ENCODE assay signal across 19 cellular contexts in genomic region chr1:180814258-180814657, GRCh38.
DNase-seq lines count a peak whose midpoint lies in the region; ATAC-seq, FAIRE-seq and TF ChIP-seq lines count a peak whose summit lies in the region.
"Had no signal": no experiment of that assay in that cellular context is flagged by ENCODE, and none has a peak within 500 bp of the region (broad histone marks: within the 10 kb centered on the region; RNA-seq: fewer than 3 reads in every experiment).

No MANE protein-coding gene starts in this region.

- TF ChIP-seq RAD21 in GM12878 (IDR thresholded peaks at IDR 0.05; ENCODE audit: insufficient read depth, low read depth, low read length) = no peak

- no peak for DNase-seq in D721Med (ENCODE audit: insufficient read length, low spot score)
- peak; percentile 10 for DNase-seq in NCI-H146 (lab: John Stamatoyannopoulos, UW)
- no peak for DNase-seq in GM12878 (ENCODE audit: low read depth, low spot score)
- DNase-seq in cardiac septum (ENCODE audit: low spot score) = no peak
- DNase-seq in EL = no peak
- no peak for DNase-seq in activated T-cell treated with anti-CD3 and anti-CD28 coated beads, Interleukin-2, amount 50 U/mL, for 4 hours
- DNase-seq: AML-193; CD4-positive, alpha-beta T cell; GF-D8; H7; HFFc6; IMR-90; Kasumi-1; KBM-7 had no signal

- in situ Hi-C loops in GM12878 (cut with MboI) = no loop called here

- SMC1A ChIA-PET in GM12878 (lab: Charles Lee; ENCODE audit: uncharacterized antibody, unreplicated experiment) = interaction anchor here (1.0 to 1.4 kb wide), 3 partner anchors 28 to 48 kb away, joined by 3 to 4 read pairs (median 3); no protein-coding TSS in a partner anchor

- intact Hi-C loops in GM12878 (cut with micrococcal nuclease; ENCODE audit: unreplicated experiment) = no loop called here
- intact Hi-C loops in cardiac septum (cut with DNase I) = no loop called here

- no peak for TF ChIP-seq POLR2A in GM12878 (IDR thresholded peaks at IDR 0.05; ENCODE audit: low read depth, low read length)

- no peak overlapping the region for H3K4me3 ChIP-seq in GM12878
- H3K4me3 ChIP-seq: GM23338 had no signal

- no peak overlapping the region for H3K9ac ChIP-seq in GM12878 (ENCODE audit: control insufficient read depth, insufficient read depth, low read length)

- BruUV-seq in GM12878 (replicated peaks; lab: Mats Ljungman, UMichigan) = no TSS peak

- H2AFZ ChIP-seq in GM12878 (ENCODE audit: control insufficient read depth, low read depth, low read length) = no peak overlapping the region
- H2AFZ ChIP-seq: GM23338 had no signal

- no peak overlapping the region for H3K4me3 Mint-ChIP-seq in activated T-cell treated with anti-CD3 and anti-CD28 coated beads, Interleukin-2, amount 50 U/mL, for 4 hours
- H3K4me3 Mint-ChIP-seq: CD4-positive, alpha-beta T cell; GM23338; HFFc6 had no signal

- peaks cover under 1% of the 10 kb centered on the region for H3K9me3 Mint-ChIP-seq in activated T-cell treated with anti-CD3 and anti-CD28 coated beads, Interleukin-2, amount 50 U/mL, for 4 hours
- H3K9me3 Mint-ChIP-seq: CD4-positive, alpha-beta T cell; GM23338; HFFc6 had no signal

- H3K27ac ChIP-seq in GM12878 (ENCODE audit: control insufficient read depth, insufficient read depth) = no peak overlapping the region
- H3K27ac ChIP-seq: C4-2B had no signal

- CTCF ChIA-PET in GM12878 (lab: Yijun Ruan, JAX) = interaction anchor here (1.0 to 1.6 kb wide), 2 partner anchors 48 to 183 kb away, joined by 3 to 4 read pairs; no protein-coding TSS in a partner anchor

- no peaks in the 10 kb centered on the region for H3K27me3 Mint-ChIP-seq in activated T-cell treated with anti-CD3 and anti-CD28 coated beads, Interleukin-2, amount 50 U/mL, for 4 hours (ENCODE audit: low read depth)
- H3K27me3 Mint-ChIP-seq: CD4-positive, alpha-beta T cell had no signal

- no peak for ATAC-seq in GM12878
- ATAC-seq in activated T-cell treated with anti-CD3 and anti-CD28 coated beads, Interleukin-2, amount 50 U/mL, for 4 hours = no peak
- ATAC-seq: GM23338, HCT116 had no signal

- no peak overlapping the region for H3K4me2 ChIP-seq in GM12878 (ENCODE audit: control insufficient read depth, insufficient read depth)
- H3K4me2 ChIP-seq: GM23338 had no signal

- H3K27me3 ChIP-seq in GM12878 (replicated peaks in 1 of 2; ENCODE audit: control insufficient read depth in 2 of 2, insufficient read depth in 2 of 2, low read length in 1 of 2) = no peaks in the 10 kb centered on the region

- RAD21 ChIA-PET in GM12878 (lab: Charles Lee; ENCODE audit: unreplicated experiment) = no interaction called here

- no peak for TF ChIP-seq EP300 in GM12878 (IDR thresholded peaks at IDR 0.05; ENCODE audit: borderline replicate concordance in 1 of 2, control insufficient read depth in 1 of 2, low read depth in 2 of 2, low read length in 2 of 2)

- no peaks in the 10 kb centered on the region; a peak in 2 of 4 replicates for H3K36me3 ChIP-seq in GM12878 (ENCODE audit: control insufficient read depth in 2 of 2, insufficient read depth in 2 of 2, low read length in 1 of 2)

- H3K4me1 ChIP-seq in GM12878 (ENCODE audit: control insufficient read depth, insufficient read depth, low read length) = no peaks in the 10 kb centered on the region

- H3K36me3 Mint-ChIP-seq in activated T-cell treated with anti-CD3 and anti-CD28 coated beads, Interleukin-2, amount 50 U/mL, for 4 hours (ENCODE audit: insufficient read depth) = peaks cover 29% of the 10 kb centered on the region

- H3K79me2 ChIP-seq in GM12878 (ENCODE audit: control insufficient read depth, insufficient read depth, low read length) = no peaks in the 10 kb centered on the region

- H3K4me1 Mint-ChIP-seq in activated T-cell treated with anti-CD3 and anti-CD28 coated beads, Interleukin-2, amount 50 U/mL, for 4 hours (ENCODE audit: low read depth) = no peaks in the 10 kb centered on the region

- POLR2A ChIA-PET in GM12878 (lab: Charles Lee) = no interaction called here

- FAIRE-seq in D721Med (lab: Jason Lieb, UNC) (peak; percentile 51), GM12878 (lab: Jason Lieb, UNC) (peak; percentile 59), islet of Langerhans (lab: Jason Lieb, UNC) (peak; percentile 86)
- FAIRE-seq: HTR-8/SVneo had no signal

- no peaks in the 10 kb centered on the region for H3K9me3 ChIP-seq in GM12878 (replicated peaks; ENCODE audit: control insufficient read depth, insufficient read depth, low read length)

- no peaks in the 10 kb centered on the region for H4K20me1 ChIP-seq in GM12878 (ENCODE audit: control insufficient read depth, insufficient read depth)

- TF ChIP-seq CTCF in D721Med (IDR thresholded peaks at IDR 0.05; ENCODE audit: insufficient read depth, missing control alignments) = no peak
- no peak for TF ChIP-seq CTCF in GM12878 (IDR thresholded peaks at IDR 0.05 in 2 of 3, conservative IDR thresholded peaks at IDR 0.05 in 1 of 3; ENCODE audit: control insufficient read depth in 2 of 3, extremely low read depth in 1 of 3, insufficient read depth in 1 of 3, low read depth in 3 of 3, low read length in 3 of 3)

TF ChIP-seq in GM12878, 131 proteins besides CTCF, POLR2A, EP300 and RAD21:
- TF ChIP-seq SMARCA5 (IDR thresholded peaks at IDR 0.05) = no peak
